ENCODE assay signal across 13 cellular contexts in the genomic region with DNA sequence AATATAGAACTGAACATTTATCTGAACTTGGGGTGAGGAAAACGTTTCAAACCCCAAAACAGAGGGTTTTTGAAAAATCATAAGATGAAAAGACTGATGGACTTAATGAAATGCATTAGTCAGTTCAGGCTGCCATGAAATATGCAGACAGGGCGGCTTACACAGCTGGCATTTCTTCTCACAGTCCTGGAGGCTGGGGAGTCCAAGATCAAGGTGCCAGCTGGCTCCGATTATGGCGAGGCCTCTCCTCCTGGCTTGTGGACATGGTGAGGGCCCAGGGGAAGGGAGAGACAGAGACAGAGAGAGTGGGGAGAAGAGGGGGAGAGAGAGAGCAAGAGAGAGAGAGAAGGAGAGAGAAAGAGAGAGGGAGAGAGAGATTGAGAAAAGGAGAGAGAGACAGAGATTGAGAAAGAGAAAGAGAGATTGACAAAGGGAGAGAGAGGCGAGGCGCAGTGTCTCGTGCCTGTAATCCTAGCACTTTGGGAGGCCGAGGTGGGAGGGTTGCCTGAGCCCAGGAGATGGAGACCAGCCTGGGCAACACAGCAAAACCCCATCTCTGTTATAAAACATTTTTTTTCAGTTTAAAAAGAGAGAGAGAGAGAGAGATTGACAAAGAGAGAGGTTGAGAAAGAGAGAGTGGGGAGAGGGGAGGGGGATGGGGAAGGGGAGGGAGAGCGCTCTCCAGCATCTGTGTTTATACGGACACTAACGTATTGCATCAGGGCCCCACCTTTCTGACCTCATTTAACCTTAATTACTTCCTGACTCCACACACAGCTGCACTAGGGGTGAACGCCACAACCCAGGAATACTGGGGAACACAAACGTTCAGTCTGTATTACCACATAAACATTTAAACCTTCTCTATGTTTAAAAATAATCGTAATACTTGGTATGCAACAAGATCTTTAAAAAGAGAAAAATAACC.
DNase-seq lines count a peak whose midpoint lies in the region; ATAC-seq and TF ChIP-seq lines count a peak whose summit lies in the region.
"Had no signal": no experiment of that assay in that cellular context is flagged by ENCODE, and none has a peak within 500 bp of the region (broad histone marks: within the 10 kb centered on the region; RNA-seq: fewer than 3 reads in every experiment).

No MANE protein-coding gene starts in this region.

- no peak for TF ChIP-seq CTCF in AG09309 (IDR thresholded peaks at IDR 0.05; ENCODE audit: control insufficient read depth, insufficient read depth, low read depth, low read length, missing control alignments)

- DNase-seq in AG09309 (ENCODE audit: low read depth) (peak; percentile 25), HuH-7 (ENCODE audit: low spot score) (peak; percentile 58), SW480 (ENCODE audit: low spot score) (peak; percentile 78), iris pigment epithelial cell (ENCODE audit: low read depth) (peak; percentile 22), epidermal melanocyte (ENCODE audit: insufficient read length, low spot score) (no peak)
- DNase-seq: adrenal gland; effector CD8-positive, alpha-beta T cell; uterus had no signal

- H3K4me3 ChIP-seq in AG09309 (ENCODE audit: control insufficient read depth, low read depth, low read length), result no peak overlapping the region
- H3K4me3 ChIP-seq: adrenal gland, Peyer's patch, uterus had no signal

- ATAC-seq in HG02763 (IDR thresholded peaks at IDR 0.05; ENCODE audit: unreplicated experiment) (no peak), HG02870 (IDR thresholded peaks at IDR 0.05; ENCODE audit: unreplicated experiment) (no peak), HG02678 (IDR thresholded peaks at IDR 0.05; ENCODE audit: unreplicated experiment) (no peak)
- ATAC-seq: HCT116 had no signal
